Comparison of ENCODE assay signal across 14 cellular contexts in the genomic region with DNA sequence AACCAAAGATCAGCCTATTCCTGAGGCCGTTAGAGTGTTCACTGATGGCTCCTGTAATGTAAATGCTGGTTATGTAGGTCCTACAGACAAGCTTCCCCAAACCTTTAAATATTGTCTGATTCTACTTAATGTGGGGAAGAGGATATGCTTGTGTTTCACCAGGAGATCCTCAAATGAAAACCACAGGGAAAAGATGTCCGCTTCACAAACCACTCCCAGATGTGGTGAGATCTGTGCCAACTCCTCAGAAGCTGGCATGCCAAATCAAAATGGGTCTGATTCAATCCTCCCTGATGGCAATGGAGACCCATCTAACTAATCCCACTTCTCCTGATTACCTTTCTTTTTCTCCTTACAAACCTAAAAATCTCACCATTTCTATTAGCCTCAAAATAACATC. TPM values are rescaled to one million over a fixed set of nuclear protein-coding genes. Genes with fewer than 3 reads are reported as not detected.
"Had no signal": no experiment of that assay in that cellular context is flagged by ENCODE, and none has a peak within 500 bp of the region (broad histone marks: within the 10 kb centered on the region; RNA-seq: fewer than 3 reads in every experiment).

No MANE protein-coding gene starts in this region.

RNA-seq across cellular contexts. Expression of a gene that starts 15.5 kb away (rescaled TPM):
- total RNA-seq: endothelial cell of umbilical vein; esophagus muscularis mucosa; fibroblast of lung; fibroblast of villous mesenchyme; foreskin keratinocyte; gastroesophageal sphincter; heart right ventricle; kidney epithelial cell; left cardiac atrium; left ventricle myocardium superior; lung microvascular endothelial cell; mesothelial cell of epicardium; naive thymus-derived CD4-positive, alpha-beta T cell had no signal
- polyA plus RNA-seq: endothelial cell of umbilical vein; fibroblast of lung; foreskin keratinocyte; heart right ventricle; keratinocyte; naive thymus-derived CD4-positive, alpha-beta T cell had no signal
